2 cellular contexts compared by ENCODE assay signal in the genomic region with DNA sequence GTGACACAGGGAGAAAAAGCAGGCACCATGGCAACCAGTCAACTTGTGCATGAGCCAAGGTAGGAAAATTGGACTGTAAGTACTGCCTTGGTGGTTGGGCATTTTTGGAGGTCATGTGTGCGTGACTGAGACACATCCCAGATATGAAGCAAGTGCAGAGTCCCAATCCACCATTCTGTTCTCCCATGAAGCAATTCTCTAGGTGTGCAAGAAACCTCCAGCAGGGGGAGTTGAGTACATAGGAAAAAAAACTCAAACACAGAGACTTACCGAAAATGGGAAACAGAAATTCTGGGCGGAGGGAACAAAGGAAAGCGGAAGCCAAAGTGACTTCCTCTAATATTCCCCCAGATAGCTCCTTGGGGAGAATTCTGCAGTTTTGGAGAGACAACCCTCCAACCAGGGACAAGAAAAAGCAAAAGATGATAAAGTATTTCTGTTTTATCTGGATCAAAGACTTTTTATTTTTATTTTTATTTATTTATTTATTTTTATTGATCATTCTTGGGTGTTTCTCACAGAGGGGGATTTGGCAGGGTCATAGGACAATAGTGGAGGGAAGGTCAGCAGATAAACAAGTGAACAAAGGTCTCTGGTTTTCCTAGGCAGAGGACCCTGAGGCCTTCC.
TF ChIP-seq lines count a peak whose summit lies in the region.

No MANE protein-coding gene starts in this region.

TF ChIP-seq in SK-N-SH treated with all-trans-retinoic acid at 6 μM for 48 hours, 23 proteins besides CTCF, POLR2A, EP300 and RAD21 (continued from another document):
- TF ChIP-seq, protein P1, sequence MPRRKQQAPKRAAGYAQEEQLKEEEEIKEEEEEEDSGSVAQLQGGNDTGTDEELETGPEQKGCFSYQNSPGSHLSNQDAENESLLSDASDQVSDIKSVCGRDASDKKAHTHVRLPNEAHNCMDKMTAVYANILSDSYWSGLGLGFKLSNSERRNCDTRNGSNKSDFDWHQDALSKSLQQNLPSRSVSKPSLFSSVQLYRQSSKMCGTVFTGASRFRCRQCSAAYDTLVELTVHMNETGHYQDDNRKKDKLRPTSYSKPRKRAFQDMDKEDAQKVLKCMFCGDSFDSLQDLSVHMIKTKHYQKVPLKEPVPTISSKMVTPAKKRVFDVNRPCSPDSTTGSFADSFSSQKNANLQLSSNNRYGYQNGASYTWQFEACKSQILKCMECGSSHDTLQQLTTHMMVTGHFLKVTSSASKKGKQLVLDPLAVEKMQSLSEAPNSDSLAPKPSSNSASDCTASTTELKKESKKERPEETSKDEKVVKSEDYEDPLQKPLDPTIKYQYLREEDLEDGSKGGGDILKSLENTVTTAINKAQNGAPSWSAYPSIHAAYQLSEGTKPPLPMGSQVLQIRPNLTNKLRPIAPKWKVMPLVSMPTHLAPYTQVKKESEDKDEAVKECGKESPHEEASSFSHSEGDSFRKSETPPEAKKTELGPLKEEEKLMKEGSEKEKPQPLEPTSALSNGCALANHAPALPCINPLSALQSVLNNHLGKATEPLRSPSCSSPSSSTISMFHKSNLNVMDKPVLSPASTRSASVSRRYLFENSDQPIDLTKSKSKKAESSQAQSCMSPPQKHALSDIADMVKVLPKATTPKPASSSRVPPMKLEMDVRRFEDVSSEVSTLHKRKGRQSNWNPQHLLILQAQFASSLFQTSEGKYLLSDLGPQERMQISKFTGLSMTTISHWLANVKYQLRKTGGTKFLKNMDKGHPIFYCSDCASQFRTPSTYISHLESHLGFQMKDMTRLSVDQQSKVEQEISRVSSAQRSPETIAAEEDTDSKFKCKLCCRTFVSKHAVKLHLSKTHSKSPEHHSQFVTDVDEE (CRISPR knock-in tag; IDR thresholded peaks at IDR 0.05): no peak

TF ChIP-seq in K562, 482 proteins besides CTCF, POLR2A, EP300 and RAD21 (continued from another document):
- TF ChIP-seq, protein P2, sequence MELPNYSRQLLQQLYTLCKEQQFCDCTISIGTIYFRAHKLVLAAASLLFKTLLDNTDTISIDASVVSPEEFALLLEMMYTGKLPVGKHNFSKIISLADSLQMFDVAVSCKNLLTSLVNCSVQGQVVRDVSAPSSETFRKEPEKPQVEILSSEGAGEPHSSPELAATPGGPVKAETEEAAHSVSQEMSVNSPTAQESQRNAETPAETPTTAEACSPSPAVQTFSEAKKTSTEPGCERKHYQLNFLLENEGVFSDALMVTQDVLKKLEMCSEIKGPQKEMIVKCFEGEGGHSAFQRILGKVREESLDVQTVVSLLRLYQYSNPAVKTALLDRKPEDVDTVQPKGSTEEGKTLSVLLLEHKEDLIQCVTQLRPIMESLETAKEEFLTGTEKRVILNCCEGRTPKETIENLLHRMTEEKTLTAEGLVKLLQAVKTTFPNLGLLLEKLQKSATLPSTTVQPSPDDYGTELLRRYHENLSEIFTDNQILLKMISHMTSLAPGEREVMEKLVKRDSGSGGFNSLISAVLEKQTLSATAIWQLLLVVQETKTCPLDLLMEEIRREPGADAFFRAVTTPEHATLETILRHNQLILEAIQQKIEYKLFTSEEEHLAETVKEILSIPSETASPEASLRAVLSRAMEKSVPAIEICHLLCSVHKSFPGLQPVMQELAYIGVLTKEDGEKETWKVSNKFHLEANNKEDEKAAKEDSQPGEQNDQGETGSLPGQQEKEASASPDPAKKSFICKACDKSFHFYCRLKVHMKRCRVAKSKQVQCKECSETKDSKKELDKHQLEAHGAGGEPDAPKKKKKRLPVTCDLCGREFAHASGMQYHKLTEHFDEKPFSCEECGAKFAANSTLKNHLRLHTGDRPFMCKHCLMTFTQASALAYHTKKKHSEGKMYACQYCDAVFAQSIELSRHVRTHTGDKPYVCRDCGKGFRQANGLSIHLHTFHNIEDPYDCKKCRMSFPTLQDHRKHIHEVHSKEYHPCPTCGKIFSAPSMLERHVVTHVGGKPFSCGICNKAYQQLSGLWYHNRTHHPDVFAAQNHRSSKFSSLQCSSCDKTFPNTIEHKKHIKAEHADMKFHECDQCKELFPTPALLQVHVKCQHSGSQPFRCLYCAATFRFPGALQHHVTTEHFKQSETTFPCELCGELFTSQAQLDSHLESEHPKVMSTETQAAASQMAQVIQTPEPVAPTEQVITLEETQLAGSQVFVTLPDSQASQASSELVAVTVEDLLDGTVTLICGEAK (IDR thresholded peaks at IDR 0.05): 0 out of 2 replicates have a peak, but pooled peaks have one; percentile 29
- TF ChIP-seq, protein P2 (CRISPR knock-in tag; IDR thresholded peaks at IDR 0.05): no peak
- no peak for TF ChIP-seq JUN (IDR thresholded peaks at IDR 0.05; ENCODE audit: borderline replicate concordance, low read depth, low read length)
- TF ChIP-seq JUN (CRISPR knock-in tag; IDR thresholded peaks at IDR 0.05; ENCODE audit: borderline replicate concordance): no peak
- TF ChIP-seq HEY1 (CRISPR knock-in tag; IDR thresholded peaks at IDR 0.05; ENCODE audit: borderline replicate concordance): no peak
- peak in 1 of 2 experiments; percentile 61; a peak in 1 of 4 replicates for TF ChIP-seq SRF (CRISPR knock-in tag; IDR thresholded peaks at IDR 0.05)
- 0 out of 2 replicates have a peak, but pooled peaks have one; percentile 9 for TF ChIP-seq CEBPG (CRISPR knock-in tag; IDR thresholded peaks at IDR 0.05)
- TF ChIP-seq CEBPG (tag; conservative IDR thresholded peaks at IDR 0.05 in 1 of 2, IDR thresholded peaks at IDR 0.05 in 1 of 2): peak; percentile 75 to 76
- TF ChIP-seq SPI1 (IDR thresholded peaks at IDR 0.05; ENCODE audit: borderline replicate concordance, low read depth, low read length): peak; percentile 89
- peak; percentile 53 for TF ChIP-seq GABPA (tag; conservative IDR thresholded peaks at IDR 0.05; ENCODE audit: low read depth)
- peak; percentile 14; the same call in 1 of the 2 replicates for TF ChIP-seq JUND (IDR thresholded peaks at IDR 0.05; ENCODE audit: borderline replicate concordance, low read depth, low read length)
- no peak for TF ChIP-seq JUND (tag; IDR thresholded peaks at IDR 0.05; ENCODE audit: borderline replicate concordance, low read depth, low read length)
- TF ChIP-seq, protein P3, sequence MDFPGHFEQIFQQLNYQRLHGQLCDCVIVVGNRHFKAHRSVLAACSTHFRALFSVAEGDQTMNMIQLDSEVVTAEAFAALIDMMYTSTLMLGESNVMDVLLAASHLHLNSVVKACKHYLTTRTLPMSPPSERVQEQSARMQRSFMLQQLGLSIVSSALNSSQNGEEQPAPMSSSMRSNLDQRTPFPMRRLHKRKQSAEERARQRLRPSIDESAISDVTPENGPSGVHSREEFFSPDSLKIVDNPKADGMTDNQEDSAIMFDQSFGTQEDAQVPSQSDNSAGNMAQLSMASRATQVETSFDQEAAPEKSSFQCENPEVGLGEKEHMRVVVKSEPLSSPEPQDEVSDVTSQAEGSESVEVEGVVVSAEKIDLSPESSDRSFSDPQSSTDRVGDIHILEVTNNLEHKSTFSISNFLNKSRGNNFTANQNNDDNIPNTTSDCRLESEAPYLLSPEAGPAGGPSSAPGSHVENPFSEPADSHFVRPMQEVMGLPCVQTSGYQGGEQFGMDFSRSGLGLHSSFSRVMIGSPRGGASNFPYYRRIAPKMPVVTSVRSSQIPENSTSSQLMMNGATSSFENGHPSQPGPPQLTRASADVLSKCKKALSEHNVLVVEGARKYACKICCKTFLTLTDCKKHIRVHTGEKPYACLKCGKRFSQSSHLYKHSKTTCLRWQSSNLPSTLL (IDR thresholded peaks at IDR 0.05): no peak
- TF ChIP-seq ZNF384 (IDR thresholded peaks at IDR 0.05; ENCODE audit: low read depth, low read length): peak; percentile 55; the same call in 1 of the 2 replicates
- TF ChIP-seq, protein P4, sequence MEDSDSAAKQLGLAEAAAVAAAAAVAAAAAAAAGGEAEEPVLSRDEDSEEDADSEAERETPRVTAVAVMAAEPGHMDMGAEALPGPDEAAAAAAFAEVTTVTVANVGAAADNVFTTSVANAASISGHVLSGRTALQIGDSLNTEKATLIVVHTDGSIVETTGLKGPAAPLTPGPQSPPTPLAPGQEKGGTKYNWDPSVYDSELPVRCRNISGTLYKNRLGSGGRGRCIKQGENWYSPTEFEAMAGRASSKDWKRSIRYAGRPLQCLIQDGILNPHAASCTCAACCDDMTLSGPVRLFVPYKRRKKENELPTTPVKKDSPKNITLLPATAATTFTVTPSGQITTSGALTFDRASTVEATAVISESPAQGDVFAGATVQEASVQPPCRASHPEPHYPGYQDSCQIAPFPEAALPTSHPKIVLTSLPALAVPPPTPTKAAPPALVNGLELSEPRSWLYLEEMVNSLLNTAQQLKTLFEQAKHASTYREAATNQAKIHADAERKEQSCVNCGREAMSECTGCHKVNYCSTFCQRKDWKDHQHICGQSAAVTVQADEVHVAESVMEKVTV (CRISPR knock-in tag; IDR thresholded peaks at IDR 0.05): peak; percentile 53; the same call in 1 of the 2 replicates
- peak; percentile 56 for TF ChIP-seq SMC3 (conservative IDR thresholded peaks at IDR 0.05; ENCODE audit: insufficient read depth, low read depth, low read length)
- no peak for TF ChIP-seq FOXJ2 (tag; IDR thresholded peaks at IDR 0.05)
- TF ChIP-seq TAF1 (IDR thresholded peaks at IDR 0.05; ENCODE audit: control insufficient read depth, extremely low read depth, insufficient read depth, low read length, severe bottlenecking): no peak
